In the genomic region with DNA sequence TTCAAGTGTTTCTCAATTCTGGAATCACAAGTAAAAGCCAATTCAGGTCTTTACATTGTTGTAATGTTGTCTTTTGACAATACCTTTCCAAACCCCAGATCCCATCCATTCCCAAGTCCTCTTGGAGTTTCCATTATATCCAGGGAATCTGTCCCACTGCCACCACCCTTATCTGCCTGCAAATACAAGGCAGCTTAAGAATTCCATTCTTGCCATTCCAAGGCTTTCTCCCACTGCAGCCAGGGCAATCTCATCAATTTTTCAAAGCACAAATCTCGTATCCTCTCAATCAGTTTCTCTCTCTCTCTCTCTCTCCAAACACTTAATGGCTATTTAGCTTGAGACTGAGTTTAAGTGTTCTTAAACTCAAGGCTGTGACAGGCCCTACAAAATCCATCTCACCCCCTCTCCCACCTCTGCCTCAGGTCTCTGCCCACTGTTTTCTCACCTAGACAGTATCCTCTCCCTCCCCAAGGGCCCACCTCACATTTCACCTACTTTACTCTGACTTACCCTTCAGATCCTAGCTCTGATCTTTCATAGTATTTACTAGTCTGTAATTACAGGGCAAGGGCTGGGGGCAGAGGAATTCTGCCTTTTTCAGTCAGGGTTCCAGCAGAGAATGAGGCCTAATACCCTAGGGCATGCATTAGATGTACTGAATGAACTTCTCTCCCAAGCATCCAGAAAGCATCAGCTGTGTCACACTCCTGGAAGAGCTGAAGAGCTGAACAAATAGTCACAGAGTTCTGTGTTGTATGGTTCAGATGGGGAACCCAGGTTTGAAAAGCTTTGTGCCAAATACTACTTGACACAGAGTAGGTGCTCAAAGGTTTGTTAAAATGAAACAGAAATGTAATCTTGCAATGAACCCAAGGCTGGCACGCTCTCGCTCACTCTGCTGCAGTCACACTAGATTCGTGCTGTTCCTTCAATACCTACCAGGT, we compare ENCODE assay signal across 13 cellular contexts. TPM values are rescaled to one million over a fixed set of nuclear protein-coding genes. Genes with fewer than 3 reads are reported as not detected.
A peak's percentile ranks its signal among the peaks of the same experiment; 100 is the strongest.
DNase-seq lines count a peak whose midpoint lies in the region; ATAC-seq and TF ChIP-seq lines count a peak whose summit lies in the region.
"Had no signal": no experiment of that assay in that cellular context is flagged by ENCODE, and none has a peak within 500 bp of the region (broad histone marks: within the 10 kb centered on the region; RNA-seq: fewer than 3 reads in every experiment).

No MANE protein-coding gene starts in this region.

- no peaks in the 10 kb centered on the region for H3K27me3 ChIP-seq in CD8-positive, alpha-beta T cell (ENCODE audit: insufficient read depth, low read length)
- no peaks in the 10 kb centered on the region for H3K27me3 ChIP-seq in H7 (ENCODE audit: control insufficient read depth, insufficient read depth, low read length)
- H3K27me3 ChIP-seq: BLaER1 treated with 17β-estradiol and CSF1 and Interleukin-3, amounts not matched to agents 10 nM and 100 nM had no signal

- intact Hi-C loops in CD8-positive, alpha-beta T cell (cut with DNase I, micrococcal nuclease), result loop anchor here in 1 of 2 experiments (5.0 kb wide), 1 partner anchor 37 kb away; no protein-coding TSS in a partner anchor

- DNase-seq in CD8-positive, alpha-beta T cell, result no peak
- DNase-seq in H7 (peak; percentile 42), caudate nucleus (lab: John Stamatoyannopoulos, UW) (no peak), naive B cell (no peak), kidney tubule cell (ENCODE audit: low spot score) (no peak), cerebellar nuclear complex (lab: John Stamatoyannopoulos, UW) (no peak), glomerular visceral epithelial cell (ENCODE audit: extremely low spot score) (no peak)
- DNase-seq: activated naive CD4-positive, alpha-beta T cell treated with anti-CD3 and anti-CD28 coated beads, Interleukin-2, amount 50 U/mL, for 16 hours; SHP77 treated with DMSO at 0.1 percent for 48 hours; substantia nigra had no signal

- no peak overlapping the region for H3K4me3 ChIP-seq in CD8-positive, alpha-beta T cell (ENCODE audit: low read depth, low read length)
- no peak overlapping the region for H3K4me3 ChIP-seq in H7 (ENCODE audit: insufficient read depth, low read depth, low read length)
- H3K4me3 ChIP-seq: BLaER1 treated with 17β-estradiol and CSF1 and Interleukin-3, amounts not matched to agents 10 nM and 100 nM had no signal

- TF ChIP-seq CTCF in CD8-positive, alpha-beta T cell (IDR thresholded peaks at IDR 0.05), result no peak

- ATAC-seq in CD8-positive, alpha-beta T cell, result no peak
- ATAC-seq in naive B cell (ENCODE audit: low read depth in 2 of 2) (no peak), GM18873 (IDR thresholded peaks at IDR 0.05; ENCODE audit: low FRiP score, unreplicated experiment) (no peak)

- no peak overlapping the region for H3K27ac ChIP-seq in CD8-positive, alpha-beta T cell (ENCODE audit: low read depth, low read length)
- H3K27ac ChIP-seq in caudate nucleus (ENCODE audit: low read depth, low read length), result peak overlapping the region; percentile 2
- H3K27ac ChIP-seq: BLaER1 treated with 17β-estradiol and CSF1 and Interleukin-3, amounts not matched to agents 10 nM and 100 nM; KMS-11 had no signal

- peaks cover 86% of the 10 kb centered on the region for H3K4me1 Mint-ChIP-seq in CD8-positive, alpha-beta T cell (ENCODE audit: low read depth)
- H3K4me1 Mint-ChIP-seq in naive B cell, result peaks cover 85 to 94% (median 93%) of the 10 kb centered on the region in 3 donors

- H3K9me3 ChIP-seq in CD8-positive, alpha-beta T cell (ENCODE audit: low read length), result no peaks in the 10 kb centered on the region
- H3K9me3 ChIP-seq: BLaER1 treated with 17β-estradiol and CSF1 and Interleukin-3, amounts not matched to agents 10 nM and 100 nM had no signal

- H3K9me3 Mint-ChIP-seq in CD8-positive, alpha-beta T cell, result no peaks in the 10 kb centered on the region
- H3K9me3 Mint-ChIP-seq in naive B cell, result peaks cover 0 to 1% (median 0%) of the 10 kb centered on the region in 7 donors

- peak overlapping the region; percentile 11 for H3K27ac Mint-ChIP-seq in CD8-positive, alpha-beta T cell
- peak overlapping the region in 4 of 6 donors; percentile 3 to 91 (median 47) for H3K27ac Mint-ChIP-seq in naive B cell

- H3K36me3 Mint-ChIP-seq in CD8-positive, alpha-beta T cell, result peaks cover 2% of the 10 kb centered on the region
- H3K36me3 Mint-ChIP-seq in naive B cell, result no peaks in the 10 kb centered on the region

- CTCF ChIA-PET in CD8-positive, alpha-beta T cell (lab: Charles Lee), result interaction anchor here (0.9 to 1.6 kb wide), 4 partner anchors 12 to 102 kb away, joined by 3 to 4 read pairs (median 3); no protein-coding TSS in a partner anchor

- peaks cover 54% of the 10 kb centered on the region for H3K4me1 ChIP-seq in CD8-positive, alpha-beta T cell (ENCODE audit: insufficient read depth, low read length)

- H3K27me3 Mint-ChIP-seq in CD8-positive, alpha-beta T cell (ENCODE audit: low read depth), result no peaks in the 10 kb centered on the region
- H3K27me3 Mint-ChIP-seq in naive B cell, result no peaks in the 10 kb centered on the region

- H3K36me3 ChIP-seq in CD8-positive, alpha-beta T cell (ENCODE audit: insufficient read depth, low read length), result no peaks in the 10 kb centered on the region
- H3K36me3 ChIP-seq in H7 (replicated peaks; ENCODE audit: control insufficient read depth, insufficient read depth, low read length), result no peaks in the 10 kb centered on the region

- POLR2A ChIA-PET in CD8-positive, alpha-beta T cell (lab: Charles Lee), result interaction anchor here (1.0 kb wide), 1 partner anchor 15 kb away, joined by 3 read pairs; no protein-coding TSS in a partner anchor

- H3K4me3 Mint-ChIP-seq in CD8-positive, alpha-beta T cell, result no peak overlapping the region
- peak overlapping the region in 2 of 8 donors; percentile 16 to 35 for H3K4me3 Mint-ChIP-seq in naive B cell

RNA-seq across cellular contexts. Expression of gene RAPGEF1, which starts 46.0 kb away (rescaled TPM):
- total RNA-seq in CD8-positive, alpha-beta T cell, result 100 to 1,000 TPM; 127 to 130 TPM
- 47.1 and 49.6 TPM in 2 replicates for total RNA-seq in H7 (2014; rRNA removed; shearing (Covaris generic))
- polyA plus RNA-seq in naive B cell (ENCODE audit: low read depth in 6 of 6), result 10 to 100 TPM in 2 of 6 donors, 1 to 10 TPM in 4; 3.4 to 21.1 (median 7.9) TPM
